8 cellular contexts compared by ENCODE assay signal in the genomic region with DNA sequence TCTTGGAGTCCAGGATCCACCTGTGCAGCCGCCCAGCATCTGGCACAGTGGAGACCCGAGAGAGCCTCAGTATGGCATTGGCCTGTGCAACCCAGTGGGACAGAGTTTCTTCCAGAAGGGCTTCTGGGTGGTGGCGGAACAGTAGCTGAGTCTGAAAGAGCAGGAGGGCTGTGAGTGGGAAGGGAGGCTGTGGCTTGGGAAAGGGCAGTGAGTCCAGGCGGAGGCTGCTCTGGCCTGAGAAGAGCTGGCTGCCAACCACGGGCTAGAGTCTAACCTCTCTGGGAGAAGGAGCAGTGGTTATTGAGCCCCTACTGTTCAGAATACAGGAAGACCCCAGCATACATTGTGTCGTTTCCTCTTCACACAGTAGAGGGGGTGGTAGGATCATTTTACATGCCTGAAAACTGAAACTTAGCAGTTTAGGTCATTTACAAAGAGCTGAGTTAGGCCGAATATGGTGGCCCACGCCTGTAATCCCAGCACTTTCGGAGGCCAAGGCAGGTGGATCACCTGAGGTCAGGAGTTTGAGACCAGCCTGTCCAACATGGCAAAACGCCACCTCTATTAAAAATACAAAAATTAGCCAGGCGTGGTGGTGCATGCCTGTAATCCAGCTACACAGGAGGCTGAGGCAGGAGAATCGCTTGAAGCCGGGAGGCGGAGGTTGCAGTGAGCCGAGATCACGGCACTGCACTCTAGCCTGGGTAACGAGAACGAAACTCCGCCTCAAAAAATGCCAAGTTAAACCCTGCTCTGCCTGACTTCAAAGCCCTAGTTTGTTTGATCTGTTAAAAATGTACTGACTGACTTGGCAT. TPM values are rescaled to one million over a fixed set of nuclear protein-coding genes. Genes with fewer than 3 reads are reported as not detected.
DNase-seq lines count a peak whose midpoint lies in the region; ATAC-seq and TF ChIP-seq lines count a peak whose summit lies in the region.

No MANE protein-coding gene starts in this region.

- no peak overlapping the region for H2BK5ac ChIP-seq in neuronal stem cell (ENCODE audit: low read length)

- peak overlapping the region; percentile 92 to 99 for H3K27ac Mint-ChIP-seq in activated naive CD4-positive, alpha-beta T cell treated with anti-CD3 and anti-CD28 coated beads, Interleukin-2, amount 50 U/mL, for 72 hours

- H3K4ac ChIP-seq in neuronal stem cell (ENCODE audit: low read length): no peak overlapping the region

- no peak overlapping the region for H3K18ac ChIP-seq in neuronal stem cell (ENCODE audit: low read length)

- intact Hi-C loops in right cardiac atrium (cut with DNase I): loop anchor here in 2 of 4 donors (5.0 to 10.0 kb wide), 2 partner anchors 152 to 210 kb away; no protein-coding TSS in a partner anchor

- peaks cover 8% of the 10 kb centered on the region for H3K4me1 ChIP-seq in BE2C
- H3K4me1 ChIP-seq in right cardiac atrium (ENCODE audit: control insufficient read depth, insufficient read depth, low read length): no peaks in the 10 kb centered on the region
- peaks cover 15% of the 10 kb centered on the region for H3K4me1 ChIP-seq in smooth muscle cell (ENCODE audit: low read depth)
- H3K4me1 ChIP-seq in neuronal stem cell (ENCODE audit: control insufficient read depth in 2 of 2, insufficient read depth in 1 of 2, low read depth in 1 of 2, low read length in 2 of 2): peaks cover 16 to 17% of the 10 kb centered on the region in 2 donors

- TF ChIP-seq CTCF in BE2C (IDR thresholded peaks at IDR 0.05; ENCODE audit: low read depth, low read length) (peak; percentile 62), smooth muscle cell (IDR thresholded peaks at IDR 0.05; ENCODE audit: borderline replicate concordance, insufficient read depth, poor library complexity, severe bottlenecking) (peak; percentile 34)

- no peak overlapping the region for H2BK120ac ChIP-seq in neuronal stem cell (ENCODE audit: low read depth, low read length)

- no peak overlapping the region for H2AFZ ChIP-seq in smooth muscle cell (ENCODE audit: low read depth)
- H2AFZ ChIP-seq in neuronal stem cell (ENCODE audit: low read length): no peak overlapping the region

- no peaks in the 10 kb centered on the region for H3K27me3 ChIP-seq in BE2C
- no peaks in the 10 kb centered on the region for H3K27me3 ChIP-seq in right cardiac atrium (ENCODE audit: control insufficient read depth, insufficient read depth)
- no peaks in the 10 kb centered on the region for H3K27me3 ChIP-seq in smooth muscle cell (ENCODE audit: low read depth)
- no peaks in the 10 kb centered on the region for H3K27me3 ChIP-seq in neuronal stem cell (ENCODE audit: control insufficient read depth in 3 of 3, insufficient read depth in 3 of 3, low read depth in 1 of 3, low read length in 3 of 3)

- no peak overlapping the region for H3K14ac ChIP-seq in neuronal stem cell (ENCODE audit: low read length)

- no peak overlapping the region for H4K8ac ChIP-seq in neuronal stem cell (ENCODE audit: low read depth, low read length)

- H3K36me3 Mint-ChIP-seq in activated naive CD4-positive, alpha-beta T cell treated with anti-CD3 and anti-CD28 coated beads, Interleukin-2, amount 50 U/mL, for 72 hours: peaks cover 23 to 70% of the 10 kb centered on the region in 2 donors

- H3K9ac ChIP-seq in smooth muscle cell (ENCODE audit: low read depth) (peak overlapping the region; percentile 65), neuronal stem cell (ENCODE audit: low read depth, low read length, poor library complexity) (no peak overlapping the region)

- no peak overlapping the region for H2AK5ac ChIP-seq in neuronal stem cell (ENCODE audit: low read depth, low read length)

- H2BK12ac ChIP-seq in neuronal stem cell (ENCODE audit: low read length): no peak overlapping the region

- no peak overlapping the region for H4K91ac ChIP-seq in neuronal stem cell (ENCODE audit: low read depth, low read length, poor library complexity)

- no peaks in the 10 kb centered on the region for H3F3A ChIP-seq in smooth muscle cell (ENCODE audit: low read depth)

- H3K9me3 ChIP-seq in BE2C (no peaks in the 10 kb centered on the region), right cardiac atrium (ENCODE audit: control insufficient read depth, low read length) (no peaks in the 10 kb centered on the region), smooth muscle cell (replicated peaks; ENCODE audit: low read depth) (no peaks in the 10 kb centered on the region), neuronal stem cell (replicated peaks in 1 of 2; ENCODE audit: control insufficient read depth in 2 of 2, insufficient read depth in 1 of 2, low read depth in 1 of 2, low read length in 2 of 2) (no peaks in the 10 kb centered on the region)

- no peak overlapping the region for H3K23ac ChIP-seq in neuronal stem cell (ENCODE audit: low read depth, low read length, poor library complexity)

- WGBS in right cardiac atrium: 63% methylated on average over 19 of the region's 19 CpGs
- WGBS in smooth muscle cell (ENCODE audit: low lambda C conversion rate): 73% methylated on average over 19 of the region's 19 CpGs
- no CpG with 5 or more reads among the region's 19 CpGs for WGBS in neuronal stem cell (ENCODE audit: extremely low coverage in 2 of 2, insufficient read length in 2 of 2, insufficient replicate concordance in 1 of 2), 2 donors

- H3K4me3 ChIP-seq in BE2C (ENCODE audit: low read depth, low read length): no peak overlapping the region
- no peak overlapping the region for H3K4me3 ChIP-seq in right cardiac atrium (ENCODE audit: low read length)
- H3K4me3 ChIP-seq in smooth muscle cell: no peak overlapping the region
- H3K4me3 ChIP-seq in neuronal stem cell (ENCODE audit: low read length in 2 of 2): peak overlapping the region in 1 of 2 donors; percentile 8

- peak overlapping the region; percentile 47 for H3K4me2 ChIP-seq in smooth muscle cell
- no peak overlapping the region for H3K4me2 ChIP-seq in neuronal stem cell (ENCODE audit: insufficient read depth, low read length, poor library complexity, severe bottlenecking)

- no peak overlapping the region for H3K27ac ChIP-seq in right cardiac atrium (ENCODE audit: low read length)
- H3K27ac ChIP-seq in smooth muscle cell (ENCODE audit: low read depth): peak overlapping the region; percentile 99
- H3K27ac ChIP-seq in neuronal stem cell (replicated peaks; ENCODE audit: low read length): no peak overlapping the region

- H2BK15ac ChIP-seq in neuronal stem cell (ENCODE audit: low read length): no peak overlapping the region

- DNase-seq in BE2C (no peak), right cardiac atrium (no peak), smooth muscle cell (lab: John Stamatoyannopoulos, UW; ENCODE audit: unreplicated experiment) (no peak), neuronal stem cell (ENCODE audit: low spot score) (no peak)
- DNase-seq in activated naive CD4-positive, alpha-beta T cell treated with anti-CD3 and anti-CD28 coated beads, Interleukin-2, amount 50 U/mL, for 72 hours (ENCODE audit: low spot score in 2 of 2): no peak

- H3K36me3 ChIP-seq in BE2C: peaks cover 56% of the 10 kb centered on the region
- no peaks in the 10 kb centered on the region for H3K36me3 ChIP-seq in smooth muscle cell (ENCODE audit: low read depth)
- H3K36me3 ChIP-seq in neuronal stem cell (replicated peaks in 1 of 2; ENCODE audit: control insufficient read depth in 2 of 2, insufficient read depth in 2 of 2, low read length in 2 of 2): peaks cover 31 to 69% of the 10 kb centered on the region in 2 donors

- peaks cover 75% of the 10 kb centered on the region for H4K20me1 ChIP-seq in smooth muscle cell (ENCODE audit: low read depth)

- TF ChIP-seq EP300 in Ishikawa (IDR thresholded peaks at IDR 0.05; ENCODE audit: borderline replicate concordance): no peak

- H3K9me3 Mint-ChIP-seq in activated naive CD4-positive, alpha-beta T cell treated with anti-CD3 and anti-CD28 coated beads, Interleukin-2, amount 50 U/mL, for 72 hours: no peaks in the 10 kb centered on the region

- H3K79me2 ChIP-seq in smooth muscle cell (ENCODE audit: low read depth): peaks cover 79% of the 10 kb centered on the region

- ATAC-seq in GM19372 (IDR thresholded peaks at IDR 0.05; ENCODE audit: low read depth, unreplicated experiment): peak; percentile 24
- peak; percentile 5 to 45 for ATAC-seq in activated naive CD4-positive, alpha-beta T cell treated with anti-CD3 and anti-CD28 coated beads, Interleukin-2, amount 50 U/mL, for 72 hours
- peak; percentile 26 to 34 for ATAC-seq in right cardiac atrium
- no peak for ATAC-seq in GM18870 (IDR thresholded peaks at IDR 0.05; ENCODE audit: unreplicated experiment)

- peaks cover 11% of the 10 kb centered on the region for H3K79me1 ChIP-seq in neuronal stem cell (ENCODE audit: low read depth, low read length)

- TF ChIP-seq RAD21 in Ishikawa (IDR thresholded peaks at IDR 0.05; ENCODE audit: low read depth): peak; percentile 16; the same call in 1 of the 2 replicates

TF ChIP-seq in Ishikawa, 13 proteins besides CTCF, POLR2A, EP300 and RAD21 (continues in another document):
- TF ChIP-seq ZBTB7A (IDR thresholded peaks at IDR 0.05; ENCODE audit: low read depth) (no peak), FOXM1 (IDR thresholded peaks at IDR 0.05; ENCODE audit: borderline replicate concordance, low read depth) (no peak), CEBPB (IDR thresholded peaks at IDR 0.05) (no peak), TCF12 (IDR thresholded peaks at IDR 0.05; ENCODE audit: low read depth) (no peak), YY1 (IDR thresholded peaks at IDR 0.05; ENCODE audit: low read depth) (no peak)
- TF ChIP-seq, protein P1, sequence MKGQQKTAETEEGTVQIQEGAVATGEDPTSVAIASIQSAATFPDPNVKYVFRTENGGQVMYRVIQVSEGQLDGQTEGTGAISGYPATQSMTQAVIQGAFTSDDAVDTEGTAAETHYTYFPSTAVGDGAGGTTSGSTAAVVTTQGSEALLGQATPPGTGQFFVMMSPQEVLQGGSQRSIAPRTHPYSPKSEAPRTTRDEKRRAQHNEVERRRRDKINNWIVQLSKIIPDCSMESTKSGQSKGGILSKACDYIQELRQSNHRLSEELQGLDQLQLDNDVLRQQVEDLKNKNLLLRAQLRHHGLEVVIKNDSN (IDR thresholded peaks at IDR 0.05): no peak

RNA-seq across cellular contexts. Expression of gene AEN, which starts 3.2 kb away (rescaled TPM):
- 72.5 TPM for polyA plus RNA-seq in BE2C (2012; ENCODE audit: insufficient read depth, insufficient read length, low read depth)
- total RNA-seq in activated naive CD4-positive, alpha-beta T cell treated with anti-CD3 and anti-CD28 coated beads, Interleukin-2, amount 50 U/mL, for 72 hours: 100 to 1,000 TPM in 1 of 2 donors, 10 to 100 TPM in 1; 24.2 to 122 TPM
- total RNA-seq in right cardiac atrium (1 to 10 TPM; 4.0 to 9.5 (median 6.9) TPM), smooth muscle cell (44.5 and 50.1 TPM in 2 replicates)
- polyA plus RNA-seq in right cardiac atrium (4.1 TPM), smooth muscle cell (53.3 and 57.6 TPM in 2 replicates)
- 42.3 TPM for polyA plus RNA-seq in neuronal stem cell (2013, experiment 1 of 2)
- polyA plus RNA-seq in neuronal stem cell (2013, experiment 2 of 2): 41.6 TPM

RNA-seq across cellular contexts. Expression of gene ISG20, which starts 14.5 kb away (rescaled TPM):
- 2.9 TPM for polyA plus RNA-seq in BE2C (2012; ENCODE audit: insufficient read depth, insufficient read length, low read depth)
- 100 to 1,000 TPM in 1 of 2 donors, 10 to 100 TPM in 1; 53.9 to 118 TPM for total RNA-seq in activated naive CD4-positive, alpha-beta T cell treated with anti-CD3 and anti-CD28 coated beads, Interleukin-2, amount 50 U/mL, for 72 hours
- total RNA-seq in right cardiac atrium (1 to 10 TPM; 3.4 to 5.8 (median 4.7) TPM), smooth muscle cell (0.81 and 1.2 TPM in 2 replicates)
- polyA plus RNA-seq in right cardiac atrium (5.3 TPM), smooth muscle cell (1.1 and 2.6 TPM in 2 replicates)
- 2.1 TPM for polyA plus RNA-seq in neuronal stem cell (2013, experiment 1 of 2)
- polyA plus RNA-seq in neuronal stem cell (2013, experiment 2 of 2): 1.6 TPM

Comparison
In these comparisons a context has a peak if more than half of its experiments do, and no peak if none do; other contexts are left out.
1. RNA of gene ISG20, which starts 14.5 kb away (total RNA-seq): 53.9 to 118 TPM in activated naive CD4-positive, alpha-beta T cell treated with anti-CD3 and anti-CD28 coated beads, Interleukin-2, amount 50 U/mL, for 72 hours; 3.4 to 5.8 TPM in right cardiac atrium and 0.81 to 1.2 TPM in smooth muscle cell; every median in the first group is over 4 times any median in the second.